In genomic region chr22:24409707-24410106, GRCh38 we compare ENCODE assay signal across 21 cellular contexts. TPM values are rescaled to one million over a fixed set of nuclear protein-coding genes. Genes with fewer than 3 reads are reported as not detected.
DNase-seq lines count a peak whose midpoint lies in the region; ATAC-seq and TF ChIP-seq lines count a peak whose summit lies in the region.
"Had no signal": no experiment of that assay in that cellular context is flagged by ENCODE, and none has a peak within 500 bp of the region (broad histone marks: within the 10 kb centered on the region; RNA-seq: fewer than 3 reads in every experiment).

No MANE protein-coding gene starts in this region.

- peaks cover 4% of the 10 kb centered on the region for H3K79me1 ChIP-seq in mesendoderm (ENCODE audit: low read length)

- peak overlapping the region in 2 of 3 donors; percentile 52 to 92 for H3K27ac Mint-ChIP-seq in CD4-positive, CD25-positive, alpha-beta regulatory T cell
- peak overlapping the region; percentile 4 to 91 (median 70) for H3K27ac Mint-ChIP-seq in CD8-positive, alpha-beta memory T cell
- peak overlapping the region; percentile 67 for H3K27ac Mint-ChIP-seq in T-helper 17 cell

- H3K56ac ChIP-seq in mesendoderm (ENCODE audit: low read length): no peak overlapping the region

- no peaks in the 10 kb centered on the region for H3K27me3 Mint-ChIP-seq in CD4-positive, CD25-positive, alpha-beta regulatory T cell
- H3K27me3 Mint-ChIP-seq in CD8-positive, alpha-beta memory T cell: no peaks in the 10 kb centered on the region
- no peaks in the 10 kb centered on the region for H3K27me3 Mint-ChIP-seq in T-helper 17 cell

- H2BK15ac ChIP-seq in mesendoderm (replicated peaks; ENCODE audit: low read depth): no peak overlapping the region

- no TSS peak for BruUV-seq in PC-3 (replicated peaks; lab: Mats Ljungman, UMichigan)

- H3K79me2 ChIP-seq in PC-3 (ENCODE audit: low read length) (no peaks in the 10 kb centered on the region), mesendoderm (ENCODE audit: control insufficient read depth, insufficient read depth, low read length) (no peaks in the 10 kb centered on the region)

- H4K20me1 ChIP-seq in PC-3 (ENCODE audit: low read length): no peaks in the 10 kb centered on the region

- no peak for TF ChIP-seq CTCF in choroid plexus epithelial cell (conservative IDR thresholded peaks at IDR 0.05; ENCODE audit: low read depth, low read length)
- TF ChIP-seq CTCF in PC-3 (conservative IDR thresholded peaks at IDR 0.05; ENCODE audit: low read depth, low read length): no peak
- no peak for TF ChIP-seq CTCF in colonic mucosa (IDR thresholded peaks at IDR 0.05)

- peaks cover 27% of the 10 kb centered on the region for H3K36me3 ChIP-seq in CD4-positive, CD25-positive, alpha-beta regulatory T cell (ENCODE audit: control insufficient read depth, insufficient read depth, low read length)
- H3K36me3 ChIP-seq in CD8-positive, alpha-beta memory T cell (ENCODE audit: insufficient read depth, low read length): peaks cover 4% of the 10 kb centered on the region
- H3K36me3 ChIP-seq in PC-3 (ENCODE audit: low read depth, low read length) (no peaks in the 10 kb centered on the region; the same call in 1 of the 2 replicates), mesendoderm (ENCODE audit: control insufficient read depth, insufficient read depth, low read length) (peaks cover 4% of the 10 kb centered on the region), colonic mucosa (no peaks in the 10 kb centered on the region)

- no peak overlapping the region for H3K4me3 Mint-ChIP-seq in CD4-positive, CD25-positive, alpha-beta regulatory T cell
- peak overlapping the region in 6 of 7 donors; percentile 17 to 77 (median 60) for H3K4me3 Mint-ChIP-seq in CD8-positive, alpha-beta memory T cell
- H3K4me3 Mint-ChIP-seq in T-helper 17 cell: no peak overlapping the region

- DNase-seq in CD4-positive, CD25-positive, alpha-beta regulatory T cell: no peak
- peak in 1 of 5 donors; percentile 31 for DNase-seq in CD8-positive, alpha-beta memory T cell
- DNase-seq in T-helper 17 cell (no peak), choroid plexus epithelial cell (ENCODE audit: low read depth) (peak; percentile 36), PC-3 (no peak), mesendoderm (no peak), colonic mucosa (no peak)
- DNase-seq: activated CD4-positive, alpha-beta T cell treated with anti-CD3 and anti-CD28 coated beads for 48 hours; amniotic stem cell; dermis blood vessel endothelial cell; DMS 273 treated with DMSO at 0.1 percent for 48 hours; glutamatergic neuron; NCI-H146; NCI-H510A; SJCRH30 had no signal

- peaks cover 0 to 29% (median 9%) of the 10 kb centered on the region in 4 donors for H3K4me1 Mint-ChIP-seq in CD4-positive, CD25-positive, alpha-beta regulatory T cell
- H3K4me1 Mint-ChIP-seq in CD8-positive, alpha-beta memory T cell: peaks cover 40 to 48% (median 40%) of the 10 kb centered on the region in 3 donors
- peaks cover 14% of the 10 kb centered on the region for H3K4me1 Mint-ChIP-seq in T-helper 17 cell

- H3K18ac ChIP-seq in mesendoderm (ENCODE audit: low read length): no peak overlapping the region

- H3K9me3 ChIP-seq in CD4-positive, CD25-positive, alpha-beta regulatory T cell (ENCODE audit: control insufficient read depth in 2 of 2, low read length in 2 of 2): no peaks in the 10 kb centered on the region
- H3K9me3 ChIP-seq in CD8-positive, alpha-beta memory T cell (ENCODE audit: low read length): no peaks in the 10 kb centered on the region
- H3K9me3 ChIP-seq in T-helper 17 cell (ENCODE audit: control insufficient read depth, low read length, poor library complexity, severe bottlenecking) (no peaks in the 10 kb centered on the region), PC-3 (ENCODE audit: low read length) (no peaks in the 10 kb centered on the region), colonic mucosa (no peaks in the 10 kb centered on the region)
- H3K9me3 ChIP-seq: neutrophil, Peyer's patch, psoas muscle, SJCRH30, stomach, tibial nerve had no signal

- no peaks in the 10 kb centered on the region for H3K9me2 ChIP-seq in PC-3 (replicated peaks; ENCODE audit: low read length)

- no peak overlapping the region for H4K8ac ChIP-seq in mesendoderm (ENCODE audit: low read depth, low read length)

- no peak overlapping the region for H2AK5ac ChIP-seq in mesendoderm (ENCODE audit: low read length)

- H2BK120ac ChIP-seq in mesendoderm (ENCODE audit: low read depth, low read length): no peak overlapping the region

- H3K36me3 Mint-ChIP-seq in CD4-positive, CD25-positive, alpha-beta regulatory T cell: peaks cover 6% of the 10 kb centered on the region
- peaks cover 0 to 44% (median 0%) of the 10 kb centered on the region in 3 donors for H3K36me3 Mint-ChIP-seq in CD8-positive, alpha-beta memory T cell
- peaks cover 2% of the 10 kb centered on the region for H3K36me3 Mint-ChIP-seq in T-helper 17 cell (ENCODE audit: low read depth)

- H3K9me3 Mint-ChIP-seq in CD4-positive, CD25-positive, alpha-beta regulatory T cell: no peaks in the 10 kb centered on the region
- H3K9me3 Mint-ChIP-seq in CD8-positive, alpha-beta memory T cell: no peaks in the 10 kb centered on the region

- H3K27ac ChIP-seq in CD4-positive, CD25-positive, alpha-beta regulatory T cell (ENCODE audit: insufficient read depth, low read length, poor library complexity, severe bottlenecking): no peak overlapping the region
- H3K27ac ChIP-seq in CD8-positive, alpha-beta memory T cell (ENCODE audit: low read depth, low read length): no peak overlapping the region
- H3K27ac ChIP-seq in PC-3 (ENCODE audit: low read length) (no peak overlapping the region), mesendoderm (ENCODE audit: low read depth, low read length) (no peak overlapping the region), colonic mucosa (no peak overlapping the region)
- H3K27ac ChIP-seq: neutrophil, Peyer's patch, psoas muscle, SJCRH30, stomach, tibial nerve had no signal

- POLR2A ChIA-PET in CD8-positive, alpha-beta memory T cell (lab: Charles Lee): no interaction called here
- POLR2A ChIA-PET in PC-3 (lab: Charles Lee; ENCODE audit: unreplicated experiment): no interaction called here

- H2AFZ ChIP-seq in PC-3 (ENCODE audit: low read length): no peak overlapping the region

- WGBS in mesendoderm (ENCODE audit: extremely low coverage, insufficient coverage, low lambda C conversion rate): no CpG with 5 or more reads among the region's 9 CpGs

- H3K27me3 ChIP-seq in CD4-positive, CD25-positive, alpha-beta regulatory T cell (ENCODE audit: control insufficient read depth, insufficient read depth, low read length): no peaks in the 10 kb centered on the region
- no peaks in the 10 kb centered on the region for H3K27me3 ChIP-seq in CD8-positive, alpha-beta memory T cell (ENCODE audit: insufficient read depth, low read length, poor library complexity, severe bottlenecking)
- no peaks in the 10 kb centered on the region for H3K27me3 ChIP-seq in PC-3 (ENCODE audit: low read length)
- no peaks in the 10 kb centered on the region for H3K27me3 ChIP-seq in mesendoderm (ENCODE audit: insufficient read depth, low read length, poor library complexity)
- no peaks in the 10 kb centered on the region for H3K27me3 ChIP-seq in colonic mucosa
- H3K27me3 ChIP-seq: neutrophil, Peyer's patch, SJCRH30, stomach, tibial nerve had no signal

- no peak overlapping the region for H3K4me3 ChIP-seq in CD4-positive, CD25-positive, alpha-beta regulatory T cell (ENCODE audit: low read depth, low read length)
- H3K4me3 ChIP-seq in CD8-positive, alpha-beta memory T cell (ENCODE audit: low read length): no peak overlapping the region
- no peak overlapping the region for H3K4me3 ChIP-seq in choroid plexus epithelial cell (ENCODE audit: low read depth, low read length)
- no peak overlapping the region for H3K4me3 ChIP-seq in PC-3 (ENCODE audit: low read length)
- H3K4me3 ChIP-seq in mesendoderm (ENCODE audit: low read length): no peak overlapping the region
- no peak overlapping the region for H3K4me3 ChIP-seq in colonic mucosa
- H3K4me3 ChIP-seq: Peyer's patch, psoas muscle, SJCRH30, stomach, tibial nerve had no signal

- no peak overlapping the region for H3K9ac ChIP-seq in PC-3 (ENCODE audit: low read length)
- no peak overlapping the region for H3K9ac ChIP-seq in mesendoderm (ENCODE audit: low read length)
- no peak overlapping the region for H3K9ac ChIP-seq in colonic mucosa (ENCODE audit: low read depth in 2 of 2, low read length in 2 of 2)

- no peak overlapping the region for H2BK5ac ChIP-seq in mesendoderm (ENCODE audit: low read length)

- CTCF ChIA-PET in CD8-positive, alpha-beta memory T cell (lab: Charles Lee): interaction anchor here (1.1 to 2.9 kb wide), 2 partner anchors 14 to 76 kb away, joined by 3 to 11 read pairs; no protein-coding TSS in a partner anchor
- CTCF ChIA-PET in PC-3 (lab: Charles Lee): no interaction called here

- peaks cover 10% of the 10 kb centered on the region for H3K4me1 ChIP-seq in CD4-positive, CD25-positive, alpha-beta regulatory T cell (ENCODE audit: control insufficient read depth, insufficient read depth, low read length, poor library complexity, severe bottlenecking)
- H3K4me1 ChIP-seq in CD8-positive, alpha-beta memory T cell (ENCODE audit: insufficient read depth, low read length): peaks cover 36% of the 10 kb centered on the region
- no peaks in the 10 kb centered on the region for H3K4me1 ChIP-seq in PC-3 (ENCODE audit: insufficient read depth, low read length)
- H3K4me1 ChIP-seq in mesendoderm (ENCODE audit: control insufficient read depth, low read depth, low read length): peaks cover 2% of the 10 kb centered on the region
- no peaks in the 10 kb centered on the region for H3K4me1 ChIP-seq in colonic mucosa
- H3K4me1 ChIP-seq: Peyer's patch had no signal

- H3K23ac ChIP-seq in mesendoderm (ENCODE audit: low read length): no peak overlapping the region

- H4K5ac ChIP-seq in mesendoderm (ENCODE audit: low read length): no peak overlapping the region

- H3K4me2 ChIP-seq in PC-3 (ENCODE audit: low read length): no peak overlapping the region
- no peak overlapping the region for H3K4me2 ChIP-seq in mesendoderm (ENCODE audit: low read length)

- ATAC-seq in CD4-positive, CD25-positive, alpha-beta regulatory T cell (ENCODE audit: low read depth in 2 of 2): no peak
- ATAC-seq in T-helper 17 cell (no peak), PC-3 (no peak), HG02798 (IDR thresholded peaks at IDR 0.05; ENCODE audit: poor library complexity, unreplicated experiment) (no peak)
- ATAC-seq: psoas muscle had no signal

- intact Hi-C loops in PC-3 (cut with micrococcal nuclease) (loop anchor here (10.0 kb wide), 1 partner anchor 75 kb away; no protein-coding TSS in a partner anchor), colonic mucosa (cut with DNase I) (no loop called here)

- H3K4ac ChIP-seq in mesendoderm (ENCODE audit: low read depth, low read length): no peak overlapping the region

- no peaks in the 10 kb centered on the region for H3F3A ChIP-seq in PC-3 (ENCODE audit: low read length, unreplicated experiment)

RNA-seq across cellular contexts. Expression of gene ADORA2A, which starts 17.7 kb away (rescaled TPM):
- total RNA-seq in CD4-positive, CD25-positive, alpha-beta regulatory T cell: 31.2 TPM
- 100 to 1,000 TPM in 1 of 4 donors, 10 to 100 TPM in 3; 88.4 to 101 (median 94.5) TPM for polyA plus RNA-seq in CD4-positive, CD25-positive, alpha-beta regulatory T cell
- 10 to 100 TPM; 23.2 to 26.7 TPM for total RNA-seq in CD8-positive, alpha-beta memory T cell
- 89.6 TPM for polyA plus RNA-seq in CD8-positive, alpha-beta memory T cell
- total RNA-seq in T-helper 17 cell (10 to 100 TPM; 20.4 to 22.0 TPM), PC-3 (2014; rRNA removed) (0.92 and 1.7 TPM in 2 replicates), colonic mucosa (1 to 10 TPM; 1.5 to 2.5 TPM)
- 1.1 TPM for polyA plus RNA-seq in mesendoderm (2013, experiment 1 of 2)
- polyA plus RNA-seq in mesendoderm (2013, experiment 2 of 2): 1.3 TPM

Comparison
In these comparisons a context has a peak if more than half of its experiments do, and no peak if none do; other contexts are left out.
1. H3K4me3 Mint-ChIP-seq: peak in CD8-positive, alpha-beta memory T cell (6 of 7); none in CD4-positive, CD25-positive, alpha-beta regulatory T cell (0 of 4) and T-helper 17 cell (single experiment).
2. Peak in every context shown above with its lines, with median percentiles within 50 percentile points of each other: H3K27ac Mint-ChIP-seq.